14 cellular contexts compared by ENCODE assay signal in genomic region chr18:79637181-79637920, GRCh38.
"Had no signal": no experiment of that assay in that cellular context is flagged by ENCODE, and none has a peak within 500 bp of the region (broad histone marks: within the 10 kb centered on the region; RNA-seq: fewer than 3 reads in every experiment).

No MANE protein-coding gene starts in this region.

- H3K4me1 ChIP-seq: gastroesophageal sphincter had no signal

- H3K27ac ChIP-seq: gastroesophageal sphincter, stomach had no signal

- DNase-seq: activated CD4-positive, alpha-beta memory T cell treated with anti-CD3 and anti-CD28 coated beads for 36 hours; activated CD4-positive, alpha-beta T cell treated with anti-CD3 and anti-CD28 coated beads for 1 hour; activated naive CD4-positive, alpha-beta T cell; effector CD4-positive, alpha-beta T cell; mucosa of descending colon; nucleus accumbens; stimulated activated CD4-positive, alpha-beta T cell treated with anti-CD3 and anti-CD28 coated beads, Interleukin-15, amount 100 ng/mL, for 24 hours; stimulated activated CD4-positive, alpha-beta T cell treated with anti-CD3 and anti-CD28 coated beads, Interleukin-4, amount 100 ng/mL, for 24 hours; stomach; SW 1271 had no signal

- H3K36me3 ChIP-seq: gastroesophageal sphincter, stomach, thoracic aorta had no signal

- H3K4me3 Mint-ChIP-seq: activated CD4-positive, alpha-beta memory T cell treated with anti-CD3 and anti-CD28 coated beads for 36 hours; activated T-helper 1 cell treated with anti-CD3 and anti-CD28 coated beads, Interleukin-12 subunit alpha, Interleukin-12 subunit beta, Interleukin-2, Interleukin-4 antibody, amounts not matched to agents 30 ng/mL and 10 ng/mL and 1 ng/mL, durations not matched to agents 14 hours and 24 hours and 36 hours; naive thymus-derived CD8-positive, alpha-beta T cell had no signal

- H3K36me3 Mint-ChIP-seq: activated CD4-positive, alpha-beta memory T cell treated with anti-CD3 and anti-CD28 coated beads for 36 hours; naive thymus-derived CD8-positive, alpha-beta T cell had no signal

- H3K4me3 ChIP-seq: gastroesophageal sphincter, mucosa of descending colon, stomach had no signal

- H3K9me3 ChIP-seq: gastroesophageal sphincter, mucosa of descending colon, stomach, thoracic aorta had no signal

- ATAC-seq: gastroesophageal sphincter; mucosa of descending colon; naive thymus-derived CD8-positive, alpha-beta T cell had no signal

- H3K27ac Mint-ChIP-seq: activated CD4-positive, alpha-beta memory T cell treated with anti-CD3 and anti-CD28 coated beads for 36 hours; activated T-helper 1 cell treated with anti-CD3 and anti-CD28 coated beads, Interleukin-12 subunit alpha, Interleukin-12 subunit beta, Interleukin-2, Interleukin-4 antibody, amounts not matched to agents 30 ng/mL and 10 ng/mL and 1 ng/mL, durations not matched to agents 14 hours and 24 hours and 36 hours; naive thymus-derived CD8-positive, alpha-beta T cell had no signal
